Comparison of ENCODE assay signal across 8 cellular contexts in genomic region chr6:43454290-43455033, GRCh38. TPM values are rescaled to one million over a fixed set of nuclear protein-coding genes. Genes with fewer than 3 reads are reported as not detected.
DNase-seq lines count a peak whose midpoint lies in the region; ATAC-seq, FAIRE-seq and TF ChIP-seq lines count a peak whose summit lies in the region.

No MANE protein-coding gene starts in this region.

- peak overlapping the region; percentile 54 to 76 (median 66); a peak in 5 of 6 replicates for H3K4me3 ChIP-seq in HepG2 (replicated peaks in 1 of 3; ENCODE audit: insufficient read depth in 1 of 3, low read depth in 2 of 3, low read length in 3 of 3)

- WGBS in HepG2 (ENCODE audit: low lambda C conversion rate): 6% methylated on average over 44 of the region's 51 CpGs

- H3K36me3 ChIP-seq in HepG2 (replicated peaks in 1 of 2; ENCODE audit: control insufficient read depth in 1 of 2, insufficient read depth in 2 of 2, low read length in 2 of 2): peaks cover 7 to 14% of the 10 kb centered on the region in 2 experiments; a peak in 3 of 5 replicates

- H3K4me2 ChIP-seq in HepG2 (ENCODE audit: low read depth, low read length): peak overlapping the region; percentile 100

- peak overlapping the region; percentile 32; the same call in 1 of the 2 replicates for H3K9ac ChIP-seq in HepG2 (ENCODE audit: insufficient read depth, low read depth, low read length)

- no peaks in the 10 kb centered on the region for H4K20me1 ChIP-seq in HepG2 (ENCODE audit: insufficient read depth, low read length)

- H3K9me3 ChIP-seq in HepG2 (ENCODE audit: low read length): no peaks in the 10 kb centered on the region

- H3K79me2 ChIP-seq in HepG2 (ENCODE audit: insufficient read depth, low read length): no peaks in the 10 kb centered on the region

- POLR2A ChIA-PET in HEK293T (lab: Yijun Ruan, JAX): interaction anchor here (2.4 kb wide), 1 partner anchor 23 kb away, joined by 18 read pairs; the partner anchor contains the start of gene TJAP1
- POLR2A ChIA-PET in HepG2 (lab: Yijun Ruan, JAX): interaction anchor here (1.0 to 4.7 kb wide), 10 partner anchors 8 to 56 kb away, joined by 3 to 38 read pairs (median 5); partner anchors contain the start of genes ABCC10, LRRC73 and TJAP1

- no peak overlapping the region for H3K27ac ChIP-seq in HepG2 (ENCODE audit: extremely low read length, insufficient read depth, low read length)

- in situ Hi-C loops in HepG2 (cut with HindIII; ENCODE audit: extremely low pct_ligation_motif_present, low pct_unique_long_range_greater_than_20kb): loop anchor here (5.0 kb wide), 1 partner anchor 38 kb away; no protein-coding TSS in a partner anchor

- peak; percentile 98 for TF ChIP-seq RAD21 in HepG2 (CRISPR knock-in tag; IDR thresholded peaks at IDR 0.05)

- TF ChIP-seq EP300 in HepG2 (IDR thresholded peaks at IDR 0.05; ENCODE audit: low read depth in 2 of 2, low read length in 2 of 2): no peak
- peak; percentile 23; the same call in 1 of the 2 replicates for TF ChIP-seq EP300 in HepG2 (CRISPR knock-in tag; IDR thresholded peaks at IDR 0.05; ENCODE audit: borderline replicate concordance)

- no peak overlapping the region for H2AFZ ChIP-seq in HepG2 (ENCODE audit: low read length)

- peak; percentile 99 for TF ChIP-seq CTCF in HepG2 (CRISPR knock-in tag; IDR thresholded peaks at IDR 0.05)

- peak; percentile 4 for FAIRE-seq in HepG2 (lab: Jason Lieb, UNC)

- TF ChIP-seq POLR2A in HepG2 (IDR thresholded peaks at IDR 0.05; ENCODE audit: insufficient read depth in 1 of 2, low read depth in 2 of 2, low read length in 2 of 2): no peak

- CTCF ChIA-PET in HEK293T (lab: Yijun Ruan, JAX): interaction anchor here (0.6 to 1.6 kb wide), 4 partner anchors 42 to 493 kb away, joined by 3 to 5 read pairs (median 3); no protein-coding TSS in a partner anchor
- CTCF ChIA-PET in HepG2 (lab: Yijun Ruan, JAX; ENCODE audit: low intra/inter-chr PET ratio, low total read pairs): interaction anchor here (1.5 to 4.7 kb wide), 3 partner anchors 42 to 191 kb away, joined by 3 to 53 read pairs (median 39); no protein-coding TSS in a partner anchor

- no TSS peak for BruUV-seq in HepG2 (replicated peaks; lab: Mats Ljungman, UMichigan)

- peak; percentile 64 for DNase-seq in COLO668 (lab: John Stamatoyannopoulos, UW; ENCODE audit: unreplicated experiment)
- DNase-seq in HEK293T (ENCODE audit: extremely low spot score): peak; percentile 82
- peak; percentile 48 to 72 for DNase-seq in NCI-H526 (lab: John Stamatoyannopoulos, UW)
- peak; percentile 76 to 81 for DNase-seq in activated CD4-positive, alpha-beta T cell treated with anti-CD3 and anti-CD28 coated beads, Interleukin-2, amount 50 U/mL, for 48 hours
- peak; percentile 68 to 78 for DNase-seq in dermis microvascular lymphatic vessel endothelial cell (ENCODE audit: low read depth in 2 of 2)
- peak; percentile 67 for DNase-seq in HepG2 (ENCODE audit: low spot score)
- peak; percentile 75 to 82 for DNase-seq in stimulated activated CD4-positive, alpha-beta T cell treated with anti-CD3 and anti-CD28 coated beads, Interleukin-2, amount 100 ng/mL, for 24 hours
- no peak for DNase-seq in NCI-H2107 treated with DMSO at 0.1 percent for 48 hours (lab: John Stamatoyannopoulos, UW; ENCODE audit: unreplicated experiment)

- peaks cover 26% of the 10 kb centered on the region for H3K4me1 ChIP-seq in HepG2 (ENCODE audit: insufficient read depth, low read length)

- intact Hi-C loops in HepG2 (cut with micrococcal nuclease; ENCODE audit: unreplicated experiment): loop anchor here (1.0 kb wide), 2 partner anchors 42 to 52 kb away; no protein-coding TSS in a partner anchor

- ATAC-seq in HepG2: peak; percentile 87

- peaks cover 0 to 5% of the 10 kb centered on the region in 2 experiments; a peak in 2 of 5 replicates for H3K27me3 ChIP-seq in HepG2 (ENCODE audit: control insufficient read depth in 1 of 2, insufficient read depth in 2 of 2, low read length in 2 of 2)

RNA-seq across cellular contexts. Expression of gene DLK2, which starts 0.9 kb away (rescaled TPM):
- total RNA-seq in dermis microvascular lymphatic vessel endothelial cell (0.39 and 0.76 TPM in 2 replicates), HepG2 (2016; rRNA removed; fragmentation: Illumina TruSeq; extraction: Trizol) (0.74 and 1.2 TPM in 2 replicates)
- total RNA-seq in HepG2 (2016; cell fraction: cytosol; rRNA removed; fragmentation: Illumina TruSeq; extraction: Trizol; ENCODE audit: low read depth): 0.62 and 0.81 TPM in 2 replicates
- 1.1 and 1.4 TPM in 2 replicates for total RNA-seq in HepG2 (2016; cell fraction: insoluble cytoplasmic fraction; rRNA removed; fragmentation: Illumina TruSeq; extraction: Trizol)
- 0.71 and 1.7 TPM in 2 replicates for total RNA-seq in HepG2 (2016; cell fraction: membrane; rRNA removed; fragmentation: Illumina TruSeq; extraction: Trizol)
- 0.81 TPM in 2 replicates for total RNA-seq in HepG2 (2016; cell fraction: nucleus; rRNA removed; fragmentation: Illumina TruSeq; extraction: Trizol)
- polyA plus RNA-seq in HepG2 (2011; rRNA removed): 3.8 and 5.9 TPM in 2 replicates
- polyA plus RNA-seq in HepG2 (2011; cell fraction: cytosol; rRNA removed): 5.4 and 6.3 TPM in 2 replicates
- polyA plus RNA-seq in HepG2 (2011; cell fraction: nucleus; rRNA removed): 5.7 and 8.0 TPM in 2 replicates
- polyA plus RNA-seq in HepG2 (2012): 3.9 and 4.0 TPM in 2 replicates
- 1.2 TPM in 2 replicates for polyA plus RNA-seq in HepG2 (2016; cell fraction: cytosol; fragmentation: Illumina TruSeq; extraction: Trizol; ENCODE audit: low read depth)
- polyA plus RNA-seq in HepG2 (2016; cell fraction: insoluble cytoplasmic fraction; fragmentation: Illumina TruSeq; extraction: Trizol; ENCODE audit: low read depth): 0.61 and 0.65 TPM in 2 replicates
- 1.1 and 2.0 TPM in 2 replicates for polyA plus RNA-seq in HepG2 (2016; cell fraction: membrane; fragmentation: Illumina TruSeq; extraction: Trizol; ENCODE audit: low read depth)
- 1.5 and 2.0 TPM in 2 replicates for polyA plus RNA-seq in HepG2 (2016; cell fraction: nucleus; fragmentation: Illumina TruSeq; extraction: Trizol; ENCODE audit: insufficient read depth, low read depth)
- polyA minus RNA-seq in HepG2 (2011; rRNA and poly(A)+ RNA removed; ENCODE audit: low replicate concordance): 2.9 and 10.0 TPM in 2 replicates
- 2.9 and 3.3 TPM in 2 replicates for polyA minus RNA-seq in HepG2 (2011; cell fraction: cytosol; rRNA and poly(A)+ RNA removed)
- 1.7 TPM in 2 replicates for polyA minus RNA-seq in HepG2 (2011; cell fraction: nucleus; rRNA and poly(A)+ RNA removed)

RNA-seq across cellular contexts. Expression of gene TJAP1, which starts 22.9 kb away (rescaled TPM):
- total RNA-seq in dermis microvascular lymphatic vessel endothelial cell: 7.3 and 9.0 TPM in 2 replicates
- 10.2 and 15.7 TPM in 2 replicates for total RNA-seq in HepG2 (2016; rRNA removed; fragmentation: Illumina TruSeq; extraction: Trizol)
- total RNA-seq in HepG2 (2016; cell fraction: cytosol; rRNA removed; fragmentation: Illumina TruSeq; extraction: Trizol; ENCODE audit: low read depth): 6.4 and 7.2 TPM in 2 replicates
- total RNA-seq in HepG2 (2016; cell fraction: insoluble cytoplasmic fraction; rRNA removed; fragmentation: Illumina TruSeq; extraction: Trizol): 12.5 and 16.8 TPM in 2 replicates
- 7.9 and 8.5 TPM in 2 replicates for total RNA-seq in HepG2 (2016; cell fraction: membrane; rRNA removed; fragmentation: Illumina TruSeq; extraction: Trizol)
- 22.6 and 23.5 TPM in 2 replicates for total RNA-seq in HepG2 (2016; cell fraction: nucleus; rRNA removed; fragmentation: Illumina TruSeq; extraction: Trizol)
- polyA plus RNA-seq in HepG2 (2011; rRNA removed): 41.6 and 48.3 TPM in 2 replicates
- polyA plus RNA-seq in HepG2 (2011; cell fraction: cytosol; rRNA removed): 19.2 and 22.0 TPM in 2 replicates
- 220 TPM in 2 replicates for polyA plus RNA-seq in HepG2 (2011; cell fraction: nucleus; rRNA removed)
- polyA plus RNA-seq in HepG2 (2012): 27.3 and 28.6 TPM in 2 replicates
- polyA plus RNA-seq in HepG2 (2016; cell fraction: cytosol; fragmentation: Illumina TruSeq; extraction: Trizol; ENCODE audit: low read depth): 2.1 and 2.3 TPM in 2 replicates
- polyA plus RNA-seq in HepG2 (2016; cell fraction: insoluble cytoplasmic fraction; fragmentation: Illumina TruSeq; extraction: Trizol; ENCODE audit: low read depth): 13.6 and 18.5 TPM in 2 replicates
- 6.4 and 6.8 TPM in 2 replicates for polyA plus RNA-seq in HepG2 (2016; cell fraction: membrane; fragmentation: Illumina TruSeq; extraction: Trizol; ENCODE audit: low read depth)
- 89.6 and 90.5 TPM in 2 replicates for polyA plus RNA-seq in HepG2 (2016; cell fraction: nucleus; fragmentation: Illumina TruSeq; extraction: Trizol; ENCODE audit: insufficient read depth, low read depth)
- 17.3 and 27.1 TPM in 2 replicates for polyA minus RNA-seq in HepG2 (2011; rRNA and poly(A)+ RNA removed; ENCODE audit: low replicate concordance)
- 9.3 and 9.7 TPM in 2 replicates for polyA minus RNA-seq in HepG2 (2011; cell fraction: cytosol; rRNA and poly(A)+ RNA removed)
- 38.8 and 46.0 TPM in 2 replicates for polyA minus RNA-seq in HepG2 (2011; cell fraction: nucleus; rRNA and poly(A)+ RNA removed)

RNA-seq across cellular contexts. Expression of gene ABCC10, which starts 27.1 kb away (rescaled TPM):
- total RNA-seq in dermis microvascular lymphatic vessel endothelial cell (11.7 and 15.7 TPM in 2 replicates), HepG2 (2016; rRNA removed; fragmentation: Illumina TruSeq; extraction: Trizol) (11.2 and 24.3 TPM in 2 replicates)
- total RNA-seq in HepG2 (2016; cell fraction: cytosol; rRNA removed; fragmentation: Illumina TruSeq; extraction: Trizol; ENCODE audit: low read depth): 3.0 and 3.3 TPM in 2 replicates
- 8.8 and 26.6 TPM in 2 replicates for total RNA-seq in HepG2 (2016; cell fraction: insoluble cytoplasmic fraction; rRNA removed; fragmentation: Illumina TruSeq; extraction: Trizol)
- total RNA-seq in HepG2 (2016; cell fraction: membrane; rRNA removed; fragmentation: Illumina TruSeq; extraction: Trizol): 6.5 and 8.3 TPM in 2 replicates
- total RNA-seq in HepG2 (2016; cell fraction: nucleus; rRNA removed; fragmentation: Illumina TruSeq; extraction: Trizol): 31.0 and 40.1 TPM in 2 replicates
- 16.0 and 24.1 TPM in 2 replicates for polyA plus RNA-seq in HepG2 (2011; rRNA removed)
- polyA plus RNA-seq in HepG2 (2011; cell fraction: cytosol; rRNA removed): 11.8 and 12.5 TPM in 2 replicates
- polyA plus RNA-seq in HepG2 (2011; cell fraction: nucleus; rRNA removed): 91.9 and 94.6 TPM in 2 replicates
- polyA plus RNA-seq in HepG2 (2012): 11.7 and 19.9 TPM in 2 replicates
- polyA plus RNA-seq in HepG2 (2016; cell fraction: cytosol; fragmentation: Illumina TruSeq; extraction: Trizol; ENCODE audit: low read depth): 3.1 and 3.3 TPM in 2 replicates
- polyA plus RNA-seq in HepG2 (2016; cell fraction: insoluble cytoplasmic fraction; fragmentation: Illumina TruSeq; extraction: Trizol; ENCODE audit: low read depth): 5.9 and 7.7 TPM in 2 replicates
- polyA plus RNA-seq in HepG2 (2016; cell fraction: membrane; fragmentation: Illumina TruSeq; extraction: Trizol; ENCODE audit: low read depth): 3.2 and 4.6 TPM in 2 replicates
- 59.5 and 67.0 TPM in 2 replicates for polyA plus RNA-seq in HepG2 (2016; cell fraction: nucleus; fragmentation: Illumina TruSeq; extraction: Trizol; ENCODE audit: insufficient read depth, low read depth)
- polyA minus RNA-seq in HepG2 (2011; rRNA and poly(A)+ RNA removed; ENCODE audit: low replicate concordance): 17.7 and 40.9 TPM in 2 replicates
- polyA minus RNA-seq in HepG2 (2011; cell fraction: cytosol; rRNA and poly(A)+ RNA removed): 14.1 and 14.5 TPM in 2 replicates
- 36.8 and 38.7 TPM in 2 replicates for polyA minus RNA-seq in HepG2 (2011; cell fraction: nucleus; rRNA and poly(A)+ RNA removed)

RNA-seq across cellular contexts. Expression of gene LRRC73, which starts 55.7 kb away (rescaled TPM):
- total RNA-seq in dermis microvascular lymphatic vessel endothelial cell (under 0.01 and 0.13 TPM in 2 replicates), HepG2 (2016; rRNA removed; fragmentation: Illumina TruSeq; extraction: Trizol) (0.11 and 0.17 TPM in 2 replicates)
- 0.20 TPM in 1 of 2 replicates, not detected in the other for total RNA-seq in HepG2 (2016; cell fraction: cytosol; rRNA removed; fragmentation: Illumina TruSeq; extraction: Trizol; ENCODE audit: low read depth)
- total RNA-seq in HepG2 (2016; cell fraction: insoluble cytoplasmic fraction; rRNA removed; fragmentation: Illumina TruSeq; extraction: Trizol): 0.16 and 0.22 TPM in 2 replicates
- 0.25 and 0.45 TPM in 2 replicates for total RNA-seq in HepG2 (2016; cell fraction: membrane; rRNA removed; fragmentation: Illumina TruSeq; extraction: Trizol)
- 0.28 TPM in 1 of 2 replicates, not detected in the other for total RNA-seq in HepG2 (2016; cell fraction: nucleus; rRNA removed; fragmentation: Illumina TruSeq; extraction: Trizol)
- polyA plus RNA-seq in HepG2 (2011; rRNA removed): 0.08 and 0.12 TPM in 2 replicates
- polyA plus RNA-seq in HepG2 (2011; cell fraction: cytosol; rRNA removed): 0.05 and 0.11 TPM in 2 replicates
- polyA plus RNA-seq in HepG2 (2011; cell fraction: nucleus; rRNA removed): 0.28 and 0.39 TPM in 2 replicates
- 0.12 and 0.17 TPM in 2 replicates for polyA plus RNA-seq in HepG2 (2012)
- polyA plus RNA-seq in HepG2 (2016; cell fraction: cytosol; fragmentation: Illumina TruSeq; extraction: Trizol; ENCODE audit: low read depth): 0.10 and 0.14 TPM in 2 replicates
- polyA plus RNA-seq in HepG2 (2016; cell fraction: insoluble cytoplasmic fraction; fragmentation: Illumina TruSeq; extraction: Trizol; ENCODE audit: low read depth): 0.19 and 0.41 TPM in 2 replicates
- polyA plus RNA-seq in HepG2 (2016; cell fraction: membrane; fragmentation: Illumina TruSeq; extraction: Trizol; ENCODE audit: low read depth): 0.17 and 0.19 TPM in 2 replicates
- not detected in 2 replicates for polyA plus RNA-seq in HepG2 (2016; cell fraction: nucleus; fragmentation: Illumina TruSeq; extraction: Trizol; ENCODE audit: insufficient read depth, low read depth)
- polyA minus RNA-seq in HepG2 (2011; rRNA and poly(A)+ RNA removed; ENCODE audit: low replicate concordance): 0.06 and 0.09 TPM in 2 replicates
- not detected in 2 replicates for polyA minus RNA-seq in HepG2 (2011; cell fraction: cytosol; rRNA and poly(A)+ RNA removed)
- polyA minus RNA-seq in HepG2 (2011; cell fraction: nucleus; rRNA and poly(A)+ RNA removed): 0.50 and 0.77 TPM in 2 replicates
